8 cellular contexts compared by ENCODE assay signal in genomic region chr11:115912484-115912945, GRCh38.
DNase-seq lines count a peak whose midpoint lies in the region; ATAC-seq, FAIRE-seq and TF ChIP-seq lines count a peak whose summit lies in the region.

No MANE protein-coding gene starts in this region.

- peak; percentile 72 for FAIRE-seq in GM12878 (lab: Jason Lieb, UNC)

- peak overlapping the region; percentile 47 for H3K4me2 ChIP-seq in GM12878 (ENCODE audit: control insufficient read depth, insufficient read depth)

- no peaks in the 10 kb centered on the region for H3K9me3 ChIP-seq in GM12878 (replicated peaks; ENCODE audit: control insufficient read depth, insufficient read depth, low read length)
- H3K9me3 ChIP-seq in gastroesophageal sphincter, result no peaks in the 10 kb centered on the region

- H3K27ac ChIP-seq in GM12878 (ENCODE audit: control insufficient read depth, insufficient read depth) (peak overlapping the region; percentile 56), gastroesophageal sphincter (no peak overlapping the region)

- RAD21 ChIA-PET in GM12878 (lab: Charles Lee; ENCODE audit: unreplicated experiment), result interaction anchor here (0.6 to 2.6 kb wide), 12 partner anchors 11 to 588 kb away, joined by 3 to 20 read pairs (median 7); no protein-coding TSS in a partner anchor

- TF ChIP-seq CTCF in GM12878 (IDR thresholded peaks at IDR 0.05 in 2 of 3, conservative IDR thresholded peaks at IDR 0.05 in 1 of 3; ENCODE audit: control insufficient read depth in 2 of 3, extremely low read depth in 1 of 3, insufficient read depth in 1 of 3, low read depth in 3 of 3, low read length in 3 of 3) (peak; percentile 42 to 67 (median 48); a peak in 5 of 6 replicates), type B pancreatic cell (conservative IDR thresholded peaks at IDR 0.05) (peak; percentile 57), gastroesophageal sphincter (IDR thresholded peaks at IDR 0.05) (no peak)

- ATAC-seq in Right ventricle myocardium inferior (peak; percentile 34), HG03520 (IDR thresholded peaks at IDR 0.05; ENCODE audit: unreplicated experiment) (peak; percentile 60), GM12878 (peak; percentile 90), gastroesophageal sphincter (no peak)

- in situ Hi-C loops in GM12878 (cut with MboI), result loop anchor here (10.0 kb wide), 2 partner anchors 578 to 688 kb away; no protein-coding TSS in a partner anchor

- DNase-seq in Right ventricle myocardium inferior (ENCODE audit: missing footprints) (no peak), cardiac septum (ENCODE audit: low spot score) (no peak), GM12878 (ENCODE audit: low read depth, low spot score) (no peak), type B pancreatic cell (ENCODE audit: extremely low spot score, unreplicated experiment) (no peak), NCI-H187 treated with DMSO at 0.1 percent for 48 hours (lab: John Stamatoyannopoulos, UW) (no peak), SHP77 treated with DMSO at 0.1 percent for 48 hours (lab: John Stamatoyannopoulos, UW) (no peak)

- H3K27me3 Mint-ChIP-seq in type B pancreatic cell, result peaks cover 20% of the 10 kb centered on the region

- TF ChIP-seq EP300 in GM12878 (IDR thresholded peaks at IDR 0.05; ENCODE audit: borderline replicate concordance in 1 of 2, control insufficient read depth in 1 of 2, low read depth in 2 of 2, low read length in 2 of 2), result no peak
- TF ChIP-seq EP300 in gastroesophageal sphincter (IDR thresholded peaks at IDR 0.05), result no peak

- intact Hi-C loops in Right ventricle myocardium inferior (cut with DNase I) (no loop called here), cardiac septum (cut with DNase I) (no loop called here), GM12878 (cut with micrococcal nuclease; ENCODE audit: unreplicated experiment) (loop anchor here (2.0 kb wide), 2 partner anchors 40 to 578 kb away; no protein-coding TSS in a partner anchor)

- POLR2A ChIA-PET in GM12878 (lab: Charles Lee), result interaction anchor here (0.9 to 2.2 kb wide), 4 partner anchors 12 to 40 kb away, joined by 3 to 5 read pairs (median 4); no protein-coding TSS in a partner anchor

- no TSS peak for BruUV-seq in GM12878 (replicated peaks; lab: Mats Ljungman, UMichigan)

- no peaks in the 10 kb centered on the region for H4K20me1 ChIP-seq in GM12878 (ENCODE audit: control insufficient read depth, insufficient read depth)

- SMC1A ChIA-PET in GM12878 (lab: Charles Lee; ENCODE audit: uncharacterized antibody, unreplicated experiment), result interaction anchor here (0.6 to 15.3 kb wide), 21 partner anchors 8 to 588 kb away, joined by 3 to 207 read pairs (median 4); no protein-coding TSS in a partner anchor

- H3K4me3 Mint-ChIP-seq in type B pancreatic cell, result no peak overlapping the region

- WGBS in GM12878 (ENCODE audit: insufficient coverage, insufficient replicate concordance, low lambda C conversion rate, missing lambda C conversion rate), result 24% methylated on average over 2 of the region's 2 CpGs
- WGBS in gastroesophageal sphincter (ENCODE audit: low coverage in 1 of 2), 2 donors, result 80 to 87% methylated on average over 1 to 2 of the region's 2 CpGs

- peak overlapping the region; percentile 36; the same call in 1 of the 2 replicates for H3K9ac ChIP-seq in GM12878 (ENCODE audit: control insufficient read depth, insufficient read depth, low read length)

- H2AFZ ChIP-seq in GM12878 (ENCODE audit: control insufficient read depth, low read depth, low read length), result peak overlapping the region; percentile 56

- no peaks in the 10 kb centered on the region for H3K36me3 Mint-ChIP-seq in type B pancreatic cell

- TF ChIP-seq RAD21 in GM12878 (IDR thresholded peaks at IDR 0.05; ENCODE audit: insufficient read depth, low read depth, low read length), result peak; percentile 85

- H3K4me1 ChIP-seq in GM12878 (ENCODE audit: control insufficient read depth, insufficient read depth, low read length) (peaks cover 24% of the 10 kb centered on the region), gastroesophageal sphincter (no peaks in the 10 kb centered on the region)

- H3K36me3 ChIP-seq in GM12878 (ENCODE audit: control insufficient read depth in 2 of 2, insufficient read depth in 2 of 2, low read length in 1 of 2) (no peaks in the 10 kb centered on the region), gastroesophageal sphincter (no peaks in the 10 kb centered on the region)

- no peak overlapping the region for H3K27ac Mint-ChIP-seq in type B pancreatic cell

- peaks cover 6% of the 10 kb centered on the region for H3K4me1 Mint-ChIP-seq in type B pancreatic cell (ENCODE audit: unreplicated experiment)

- TF ChIP-seq POLR2A in GM12878 (IDR thresholded peaks at IDR 0.05; ENCODE audit: low read depth, low read length), result no peak
- no peak for TF ChIP-seq POLR2A in gastroesophageal sphincter (IDR thresholded peaks at IDR 0.05)

- H3K9me3 Mint-ChIP-seq in type B pancreatic cell, result no peaks in the 10 kb centered on the region

- no peaks in the 10 kb centered on the region for H3K79me2 ChIP-seq in GM12878 (ENCODE audit: control insufficient read depth, insufficient read depth, low read length)

- H3K4me3 ChIP-seq in GM12878 (no peak overlapping the region; the same call in 1 of the 2 replicates), gastroesophageal sphincter (no peak overlapping the region)

- H3K27me3 ChIP-seq in GM12878 (replicated peaks in 1 of 2; ENCODE audit: control insufficient read depth in 2 of 2, insufficient read depth in 2 of 2, low read length in 1 of 2) (no peaks in the 10 kb centered on the region), gastroesophageal sphincter (no peaks in the 10 kb centered on the region)

- CTCF ChIA-PET in GM12878 (lab: Yijun Ruan, JAX), result interaction anchor here (0.6 to 5.2 kb wide), 13 partner anchors 9 to 578 kb away, joined by 3 to 64 read pairs (median 3); no protein-coding TSS in a partner anchor

TF ChIP-seq in GM12878, 131 proteins besides CTCF, POLR2A, EP300 and RAD21 (continues in another document):
- TF ChIP-seq CUX1 (IDR thresholded peaks at IDR 0.05; ENCODE audit: insufficient replicate concordance, low read depth, low read length) (no peak), IKZF1 (conservative IDR thresholded peaks at IDR 0.05) (0 out of 2 replicates have a peak, but pooled peaks have one; percentile 21), IRF3 (IDR thresholded peaks at IDR 0.05) (0 out of 2 replicates have a peak, but pooled peaks have one; percentile 23), BACH1 (IDR thresholded peaks at IDR 0.05; ENCODE audit: borderline replicate concordance) (no peak), NFXL1 (IDR thresholded peaks at IDR 0.05; ENCODE audit: borderline replicate concordance) (no peak), SMC3 (IDR thresholded peaks at IDR 0.05; ENCODE audit: borderline replicate concordance, low read length) (peak; percentile 72; the same call in 1 of the 2 replicates), IKZF2 (IDR thresholded peaks at IDR 0.05) (0 out of 4 replicates have a peak, but pooled peaks of 1 of the 2 experiments have one; percentile 16), EED (IDR thresholded peaks at IDR 0.05; ENCODE audit: low read depth) (no peak), CREM (IDR thresholded peaks at IDR 0.05; ENCODE audit: low read depth) (peak; percentile 38; the same call in 1 of the 2 replicates), SPI1 (IDR thresholded peaks at IDR 0.05; ENCODE audit: borderline replicate concordance, insufficient read depth, low read depth, low read length) (peak; percentile 42)

Comparison
In these comparisons a context has a peak if more than half of its experiments do, and no peak if none do; other contexts are left out.
1. CTCF ChIP-seq: peak in GM12878 (3 of 3) and type B pancreatic cell (single experiment); none in gastroesophageal sphincter (0 of 4).